ENCODE assay signal across 13 cellular contexts in genomic region chr1:200867018-200867811, GRCh38. TPM values are rescaled to one million over a fixed set of nuclear protein-coding genes. Genes with fewer than 3 reads are reported as not detected.
A peak's percentile ranks its signal among the peaks of the same experiment; 100 is the strongest.
DNase-seq lines count a peak whose midpoint lies in the region; ATAC-seq, FAIRE-seq and TF ChIP-seq lines count a peak whose summit lies in the region.
"Had no signal": no experiment of that assay in that cellular context is flagged by ENCODE, and none has a peak within 500 bp of the region (broad histone marks: within the 10 kb centered on the region; RNA-seq: fewer than 3 reads in every experiment).

No MANE protein-coding gene starts in this region.

- H3K9ac ChIP-seq in GM12878 (ENCODE audit: control insufficient read depth, insufficient read depth, low read length), result peak overlapping the region; percentile 18; the same call in 1 of the 2 replicates

- SMC1A ChIA-PET in GM12878 (lab: Charles Lee; ENCODE audit: uncharacterized antibody, unreplicated experiment), result interaction anchor here (0.6 to 16.6 kb wide), 20 partner anchors 10 to 245 kb away, joined by 3 to 208 read pairs (median 6); partner anchors contain the start of gene INAVA

- peak overlapping the region; percentile 90 for H3K4me2 ChIP-seq in GM12878 (ENCODE audit: control insufficient read depth, insufficient read depth)

- BruUV-seq in GM12878 (replicated peaks; lab: Mats Ljungman, UMichigan), result no TSS peak

- CTCF ChIA-PET in CD4-positive, alpha-beta memory T cell (lab: Charles Lee; ENCODE audit: partially characterized antibody), result interaction anchor here (1.4 to 1.7 kb wide), 2 partner anchors 11 to 245 kb away, joined by 4 to 6 read pairs; no protein-coding TSS in a partner anchor
- CTCF ChIA-PET in GM12878 (lab: Yijun Ruan, JAX), result interaction anchor here (0.8 to 7.7 kb wide), 12 partner anchors 12 to 244 kb away, joined by 3 to 78 read pairs (median 6); no protein-coding TSS in a partner anchor

- H3K27me3 ChIP-seq in CD4-positive, alpha-beta memory T cell (ENCODE audit: insufficient read depth, low read length), result no peaks in the 10 kb centered on the region
- H3K27me3 ChIP-seq in GM12878 (replicated peaks in 1 of 2; ENCODE audit: control insufficient read depth in 2 of 2, insufficient read depth in 2 of 2, low read length in 1 of 2), result no peaks in the 10 kb centered on the region

- intact Hi-C loops in CD4-positive, alpha-beta memory T cell (cut with micrococcal nuclease), result no loop called here
- intact Hi-C loops in GM12878 (cut with micrococcal nuclease; ENCODE audit: unreplicated experiment), result loop anchor here (2.0 to 5.0 kb wide), 4 partner anchors 14 to 242 kb away; no protein-coding TSS in a partner anchor

- H3K79me2 ChIP-seq in GM12878 (ENCODE audit: control insufficient read depth, insufficient read depth, low read length), result no peaks in the 10 kb centered on the region

- H3K27me3 Mint-ChIP-seq in CD4-positive, alpha-beta memory T cell, result no peaks in the 10 kb centered on the region

- peaks cover 45 to 82% (median 61%) of the 10 kb centered on the region in 4 donors for H3K4me1 Mint-ChIP-seq in CD4-positive, alpha-beta memory T cell

- TF ChIP-seq POLR2A in GM12878 (IDR thresholded peaks at IDR 0.05; ENCODE audit: low read depth, low read length), result 0 out of 2 replicates have a peak, but pooled peaks have one; percentile 13

- DNase-seq in CD4-positive, alpha-beta memory T cell, result no peak
- DNase-seq in GM12878 (ENCODE audit: low read depth, low spot score) (no peak), NCI-H446 treated with DMSO at 0.1 percent for 48 hours (lab: John Stamatoyannopoulos, UW) (no peak), NCI-H1092 (lab: John Stamatoyannopoulos, UW) (no peak), DMS53 (lab: John Stamatoyannopoulos, UW) (no peak)
- no peak for DNase-seq in activated T-cell treated with anti-CD3 and anti-CD28 coated beads, Interleukin-2, amount 50 U/mL, for 48 hours
- DNase-seq: right lobe of liver had no signal

- TF ChIP-seq EP300 in GM12878 (IDR thresholded peaks at IDR 0.05; ENCODE audit: borderline replicate concordance in 1 of 2, control insufficient read depth in 1 of 2, low read depth in 2 of 2, low read length in 2 of 2), result 0 out of 4 replicates have a peak, but pooled peaks of 1 of the 2 experiments have one; percentile 19

- no peak overlapping the region for H3K4me3 ChIP-seq in CD4-positive, alpha-beta memory T cell (ENCODE audit: low read length in 2 of 2)
- H3K4me3 ChIP-seq in GM12878, result peak overlapping the region; percentile 37; the same call in 1 of the 2 replicates
- H3K4me3 ChIP-seq: right lobe of liver had no signal

- peak overlapping the region; percentile 30 to 83 (median 73) for H3K27ac Mint-ChIP-seq in CD4-positive, alpha-beta memory T cell
- H3K27ac Mint-ChIP-seq: activated naive CD8-positive, alpha-beta T cell had no signal

- in situ Hi-C loops in GM12878 (cut with MboI), result no loop called here

- TF ChIP-seq CTCF in GM12878 (IDR thresholded peaks at IDR 0.05 in 2 of 3, conservative IDR thresholded peaks at IDR 0.05 in 1 of 3; ENCODE audit: control insufficient read depth in 2 of 3, extremely low read depth in 1 of 3, insufficient read depth in 1 of 3, low read depth in 3 of 3, low read length in 3 of 3), result no peak

- no peaks in the 10 kb centered on the region for H4K20me1 ChIP-seq in GM12878 (ENCODE audit: control insufficient read depth, insufficient read depth)

- ATAC-seq in GM18870 (IDR thresholded peaks at IDR 0.05; ENCODE audit: unreplicated experiment), result peak; percentile 13
- peak; percentile 2 for ATAC-seq in HG03469 (IDR thresholded peaks at IDR 0.05; ENCODE audit: unreplicated experiment)
- ATAC-seq in GM12878, result peak; percentile 9
- ATAC-seq: left lobe of liver had no signal

- no peaks in the 10 kb centered on the region for H3K9me3 ChIP-seq in CD4-positive, alpha-beta memory T cell (ENCODE audit: control insufficient read depth in 1 of 2, low read length in 2 of 2)
- H3K9me3 ChIP-seq in GM12878 (replicated peaks; ENCODE audit: control insufficient read depth, insufficient read depth, low read length), result no peaks in the 10 kb centered on the region
- H3K9me3 ChIP-seq: right lobe of liver had no signal

- RAD21 ChIA-PET in GM12878 (lab: Charles Lee; ENCODE audit: unreplicated experiment), result interaction anchor here (0.8 to 7.2 kb wide), 23 partner anchors 9 to 308 kb away, joined by 3 to 125 read pairs (median 5); no protein-coding TSS in a partner anchor

- 42% methylated on average over 11 of the region's 11 CpGs for WGBS in GM12878 (ENCODE audit: insufficient coverage, insufficient replicate concordance, low lambda C conversion rate, missing lambda C conversion rate)

- FAIRE-seq in GM12878 (lab: Jason Lieb, UNC), result no peak

- no peak overlapping the region for H2AFZ ChIP-seq in GM12878 (ENCODE audit: control insufficient read depth, low read depth, low read length)

- peaks cover 72% of the 10 kb centered on the region for H3K4me1 ChIP-seq in CD4-positive, alpha-beta memory T cell (ENCODE audit: insufficient read depth, low read length)
- H3K4me1 ChIP-seq in GM12878 (ENCODE audit: control insufficient read depth, insufficient read depth, low read length), result peaks cover 65% of the 10 kb centered on the region
- H3K4me1 ChIP-seq: right lobe of liver had no signal

- TF ChIP-seq RAD21 in GM12878 (IDR thresholded peaks at IDR 0.05; ENCODE audit: insufficient read depth, low read depth, low read length), result no peak

- no peaks in the 10 kb centered on the region for H3K36me3 Mint-ChIP-seq in CD4-positive, alpha-beta memory T cell
- H3K36me3 Mint-ChIP-seq: activated naive CD8-positive, alpha-beta T cell had no signal

- POLR2A ChIA-PET in CD4-positive, alpha-beta memory T cell (lab: Charles Lee; ENCODE audit: partially characterized antibody), result interaction anchor here (1.1 to 2.8 kb wide), 3 partner anchors 10 to 24 kb away, joined by 3 to 15 read pairs (median 14); no protein-coding TSS in a partner anchor
- POLR2A ChIA-PET in GM12878 (lab: Charles Lee), result interaction anchor here (0.7 to 4.8 kb wide), 14 partner anchors 8 to 305 kb away, joined by 3 to 62 read pairs (median 4); no protein-coding TSS in a partner anchor

- H3K27ac ChIP-seq in CD4-positive, alpha-beta memory T cell (ENCODE audit: low read depth, low read length), result peak overlapping the region; percentile 37
- H3K27ac ChIP-seq in GM12878 (ENCODE audit: control insufficient read depth, insufficient read depth), result peak overlapping the region; percentile 71
- H3K27ac ChIP-seq: HL-60, right lobe of liver had no signal

- no peaks in the 10 kb centered on the region for H3K36me3 ChIP-seq in CD4-positive, alpha-beta memory T cell (ENCODE audit: insufficient read depth, low read length)
- H3K36me3 ChIP-seq in GM12878 (ENCODE audit: control insufficient read depth in 2 of 2, insufficient read depth in 2 of 2, low read length in 1 of 2), result no peaks in the 10 kb centered on the region

- H3K9me3 Mint-ChIP-seq in CD4-positive, alpha-beta memory T cell, result no peaks in the 10 kb centered on the region

- peak overlapping the region in 7 of 8 donors; percentile 36 to 57 (median 47) for H3K4me3 Mint-ChIP-seq in CD4-positive, alpha-beta memory T cell
- H3K4me3 Mint-ChIP-seq: activated naive CD8-positive, alpha-beta T cell had no signal

TF ChIP-seq in GM12878, 131 proteins besides CTCF, POLR2A, EP300 and RAD21 (continues in another document):
- TF ChIP-seq RBBP5 (conservative IDR thresholded peaks at IDR 0.05), result no peak

RNA-seq across cellular contexts. Expression of gene GPR25, which starts 5.6 kb away (rescaled TPM):
- 1 to 10 TPM; 7.7 to 9.2 TPM for total RNA-seq in CD4-positive, alpha-beta memory T cell
- polyA plus RNA-seq in CD4-positive, alpha-beta memory T cell, result 10 to 100 TPM; 23.0 to 66.5 TPM
- 0.33 TPM in 1 of 2 replicates, not detected in the other for total RNA-seq in GM12878 (2013; cell fraction: nucleolus; rRNA removed)
- not detected in 2 replicates for total RNA-seq in GM12878 (2014; rRNA removed)
- total RNA-seq in GM12878 (2014; rRNA removed; fragmentation: Illumina TruSeq; extraction: Trizol), result not detected in 2 replicates
- not detected in 2 replicates for total RNA-seq in GM12878 (2021)
- not detected for polyA plus RNA-seq in GM12878 (2011; ENCODE audit: low read depth)
- polyA plus RNA-seq in GM12878 (2011; rRNA removed), result not detected in 2 replicates
- polyA plus RNA-seq in GM12878 (2011; cell fraction: cytosol; rRNA removed), result 0.06 and 0.13 TPM in 2 replicates
- 0.42 TPM in 2 replicates for polyA plus RNA-seq in GM12878 (2011; cell fraction: nucleus; rRNA removed)
- 0.18 and 0.22 TPM in 2 replicates for polyA plus RNA-seq in GM12878 (2012)
- not detected in 2 replicates for polyA plus RNA-seq in GM12878 (2014; fragmentation: Illumina TruSeq; extraction: Trizol)
- polyA plus RNA-seq in GM12878 (2014; fragmentation: Nextera tagmentation; extraction: Ambion mirVana), result not detected
- polyA plus RNA-seq in GM12878 (2014; rRNA removed), result not detected in 2 replicates
- not detected for polyA plus RNA-seq in GM12878 (2016; fragmentation: Nextera tagmentation; extraction: Ambion mirVana)
- not detected in 2 replicates for polyA minus RNA-seq in GM12878 (2011; rRNA and poly(A)+ RNA removed)
- polyA minus RNA-seq in GM12878 (2011; cell fraction: cytosol; rRNA and poly(A)+ RNA removed), result not detected in 2 replicates
- 0.48 TPM in 1 of 2 replicates, not detected in the other for polyA minus RNA-seq in GM12878 (2011; cell fraction: nucleus; rRNA and poly(A)+ RNA removed)
- total RNA-seq: epithelial cell of proximal tubule, left lobe of liver, right lobe of liver had no signal

RNA-seq across cellular contexts. Expression of gene INAVA, which starts 27.5 kb away (rescaled TPM):
- under 1 TPM; 0.20 to 0.28 TPM for total RNA-seq in CD4-positive, alpha-beta memory T cell
- polyA plus RNA-seq in CD4-positive, alpha-beta memory T cell, result under 1 TPM in 1 of 2 donors, not detected in 1; 0.70 TPM
- total RNA-seq in GM12878 (2013; cell fraction: nucleolus; rRNA removed), result 50.9 and 53.6 TPM in 2 replicates
- 9.8 and 13.0 TPM in 2 replicates for total RNA-seq in GM12878 (2014; rRNA removed)
- 3.9 and 4.4 TPM in 2 replicates for total RNA-seq in GM12878 (2014; rRNA removed; fragmentation: Illumina TruSeq; extraction: Trizol)
- total RNA-seq in GM12878 (2021), result 14.0 and 14.8 TPM in 2 replicates
- polyA plus RNA-seq in GM12878 (2011; ENCODE audit: low read depth), result 1.6 TPM
- 8.1 and 12.9 TPM in 2 replicates for polyA plus RNA-seq in GM12878 (2011; rRNA removed)
- 18.6 and 22.9 TPM in 2 replicates for polyA plus RNA-seq in GM12878 (2011; cell fraction: cytosol; rRNA removed)
- 40.8 and 44.8 TPM in 2 replicates for polyA plus RNA-seq in GM12878 (2011; cell fraction: nucleus; rRNA removed)
- polyA plus RNA-seq in GM12878 (2012), result 2.3 and 4.3 TPM in 2 replicates
- polyA plus RNA-seq in GM12878 (2014; fragmentation: Illumina TruSeq; extraction: Trizol), result 7.5 and 9.2 TPM in 2 replicates
- 1 to 10 TPM; 7.0 to 9.9 TPM for polyA plus RNA-seq in GM12878 (2014; fragmentation: Nextera tagmentation; extraction: Ambion mirVana)
- 12.2 and 15.4 TPM in 2 replicates for polyA plus RNA-seq in GM12878 (2014; rRNA removed)
- polyA plus RNA-seq in GM12878 (2016; fragmentation: Nextera tagmentation; extraction: Ambion mirVana), result 1 to 10 TPM; 3.6 to 5.3 TPM
- 8.8 and 10.5 TPM in 2 replicates for polyA minus RNA-seq in GM12878 (2011; rRNA and poly(A)+ RNA removed)
- 7.1 and 7.9 TPM in 2 replicates for polyA minus RNA-seq in GM12878 (2011; cell fraction: cytosol; rRNA and poly(A)+ RNA removed)
- polyA minus RNA-seq in GM12878 (2011; cell fraction: nucleus; rRNA and poly(A)+ RNA removed), result 7.9 and 9.5 TPM in 2 replicates

Comparison
In these comparisons a context has a peak if more than half of its experiments do, and no peak if none do; other contexts are left out.
1. RNA of gene GPR25, which starts 5.6 kb away (total RNA-seq): 7.7 to 9.2 TPM in CD4-positive, alpha-beta memory T cell; 0.33 TPM in GM12878; every median in the first group is over 4 times any median in the second.
2. Peak in every context shown above with its lines, with median percentiles within 50 percentile points of each other: ATAC-seq.